1 cellular context compared by ENCODE assay signal in the genomic region with DNA sequence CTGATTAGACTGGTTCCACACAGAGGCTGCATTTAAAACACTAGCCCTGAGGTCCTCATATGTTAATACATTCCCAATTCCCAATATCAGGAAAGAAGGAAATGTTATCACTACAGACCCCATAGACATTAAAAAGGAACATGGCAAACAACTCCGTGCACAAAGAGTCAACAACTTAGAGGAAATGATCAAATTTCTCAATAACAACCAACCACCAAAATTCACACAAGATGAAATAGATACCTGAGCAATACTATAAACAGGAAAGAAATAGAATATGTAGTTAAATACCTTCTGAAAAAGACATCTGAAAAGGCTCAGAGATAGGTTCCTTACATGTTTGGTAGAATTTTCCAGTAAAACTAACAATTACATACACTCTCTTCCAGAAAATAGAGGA.
TF ChIP-seq lines count a peak whose summit lies in the region.

No MANE protein-coding gene starts in this region.

TF ChIP-seq in IMR-90, 13 proteins besides CTCF, POLR2A, EP300 and RAD21:
- TF ChIP-seq BHLHE40 (IDR thresholded peaks at IDR 0.05; ENCODE audit: low read depth, low read length) (no peak), CEBPB (IDR thresholded peaks at IDR 0.05; ENCODE audit: low read depth, low read length) (no peak)
